In genomic region chr2:173299764-173300163, GRCh38 we compare ENCODE assay signal across 1 cellular context.
TF ChIP-seq lines count a peak whose summit lies in the region.

No MANE protein-coding gene starts in this region.

TF ChIP-seq in HepG2, 621 proteins besides CTCF, POLR2A, EP300 and RAD21 (continued from another document):
- TF ChIP-seq CSRNP1 (CRISPR knock-in tag; IDR thresholded peaks at IDR 0.05) (no peak), ZNF691 (CRISPR knock-in tag; IDR thresholded peaks at IDR 0.05; ENCODE audit: borderline replicate concordance, low read depth) (no peak), ZNF776 (CRISPR knock-in tag; IDR thresholded peaks at IDR 0.05) (no peak), THAP7 (CRISPR knock-in tag; IDR thresholded peaks at IDR 0.05) (no peak), ZNF879 (CRISPR knock-in tag; IDR thresholded peaks at IDR 0.05) (no peak), ZSCAN25 (CRISPR knock-in tag; IDR thresholded peaks at IDR 0.05) (no peak), ATF2 (CRISPR knock-in tag; IDR thresholded peaks at IDR 0.05) (no peak), ZBTB3 (CRISPR knock-in tag; IDR thresholded peaks at IDR 0.05; ENCODE audit: borderline replicate concordance, low read depth) (no peak), EZH2 (conservative IDR thresholded peaks at IDR 0.05; ENCODE audit: low read depth, low read length) (no peak), NCOR1 (IDR thresholded peaks at IDR 0.05; ENCODE audit: borderline replicate concordance, low read length) (no peak)
